In genomic region chr2:238154570-238154969, GRCh38 we compare ENCODE assay signal across 21 cellular contexts. TPM values are rescaled to one million over a fixed set of nuclear protein-coding genes. Genes with fewer than 3 reads are reported as not detected.
DNase-seq lines count a peak whose midpoint lies in the region; ATAC-seq, FAIRE-seq and TF ChIP-seq lines count a peak whose summit lies in the region.
"Had no signal": no experiment of that assay in that cellular context is flagged by ENCODE, and none has a peak within 500 bp of the region (broad histone marks: within the 10 kb centered on the region; RNA-seq: fewer than 3 reads in every experiment).

No MANE protein-coding gene starts in this region.

- H3K36me3 ChIP-seq in IMR-90 (ENCODE audit: control insufficient read depth, insufficient read depth, low read length), result no peaks in the 10 kb centered on the region
- H3K36me3 ChIP-seq in kidney (ENCODE audit: control insufficient read depth in 1 of 2, insufficient read depth in 2 of 2, low read length in 2 of 2), result no peaks in the 10 kb centered on the region
- no peaks in the 10 kb centered on the region for H3K36me3 ChIP-seq in neuronal stem cell (replicated peaks in 1 of 2; ENCODE audit: control insufficient read depth in 2 of 2, insufficient read depth in 2 of 2, low read length in 2 of 2)
- H3K36me3 ChIP-seq: BLaER1 had no signal

- H2BK15ac ChIP-seq in IMR-90 (ENCODE audit: low read depth, low read length) (peak overlapping the region; percentile 13; the same call in 1 of the 3 replicates), neuronal stem cell (ENCODE audit: low read length) (no peak overlapping the region)

- H3K23ac ChIP-seq in IMR-90 (ENCODE audit: low read depth, low read length) (no peak overlapping the region), neuronal stem cell (ENCODE audit: low read depth, low read length, poor library complexity) (no peak overlapping the region)

- in situ Hi-C loops in IMR-90 (cut with MboI; ENCODE audit: low sequenced_read_pairs), result no loop called here

- H2BK12ac ChIP-seq in neuronal stem cell (ENCODE audit: low read length), result peak overlapping the region; percentile 94

- intact Hi-C loops in IMR-90 (cut with micrococcal nuclease), result no loop called here
- intact Hi-C loops in kidney (cut with DNase I), result no loop called here

- H3K27me3 ChIP-seq in IMR-90 (ENCODE audit: control insufficient read depth, insufficient read depth, low read length), result no peaks in the 10 kb centered on the region
- H3K27me3 ChIP-seq in neuronal stem cell (ENCODE audit: control insufficient read depth in 3 of 3, insufficient read depth in 3 of 3, low read depth in 1 of 3, low read length in 3 of 3), result peaks cover 4 to 20% (median 13%) of the 10 kb centered on the region in 3 experiments

- no TSS peak for BruUV-seq in IMR-90 (replicated peaks; lab: Mats Ljungman, UMichigan)

- dilution Hi-C loops in IMR-90 (cut with HindIII; ENCODE audit: low sequenced_read_pairs, unreplicated experiment), result no loop called here

- 97% methylated on average over 7 of the region's 10 CpGs; no CpG with 5 or more reads in 1 of the 2 experiments for WGBS in IMR-90 (ENCODE audit: extremely low coverage in 2 of 2, insufficient read length in 1 of 2), 2 experiments
- WGBS in neuronal stem cell (ENCODE audit: extremely low coverage in 2 of 2, insufficient read length in 2 of 2, insufficient replicate concordance in 1 of 2), 2 donors, result no CpG with 5 or more reads among the region's 10 CpGs

- no peak overlapping the region; a peak in 2 of 4 replicates for H4K8ac ChIP-seq in IMR-90 (ENCODE audit: low read depth in 2 of 2, low read length in 2 of 2)
- H4K8ac ChIP-seq in neuronal stem cell (ENCODE audit: low read depth, low read length), result no peak overlapping the region

- H2AK9ac ChIP-seq in IMR-90 (replicated peaks; ENCODE audit: low read depth, low read length, poor library complexity), result peak overlapping the region; percentile 59

- TF ChIP-seq CTCF in IMR-90 (conservative IDR thresholded peaks at IDR 0.05; ENCODE audit: low read depth, low read length) (no peak), kidney (IDR thresholded peaks at IDR 0.05; ENCODE audit: borderline replicate concordance, extremely low read depth, insufficient read depth) (no peak)

- H3K56ac ChIP-seq in IMR-90 (ENCODE audit: extremely low read depth, insufficient read depth, low read length), result no peak overlapping the region

- no peak for TF ChIP-seq POLR2A in IMR-90 (IDR thresholded peaks at IDR 0.05; ENCODE audit: low read depth, low read length)

- H3K4me3 ChIP-seq in IMR-90 (ENCODE audit: insufficient read depth, low read depth, low read length) (no peak overlapping the region), kidney (ENCODE audit: low read length in 2 of 2) (no peak overlapping the region), neuronal stem cell (ENCODE audit: low read length in 2 of 2) (no peak overlapping the region)
- H3K4me3 ChIP-seq: BLaER1 had no signal

- H3K14ac ChIP-seq in IMR-90 (replicated peaks; ENCODE audit: low read depth, low read length) (no peak overlapping the region), neuronal stem cell (ENCODE audit: low read length) (no peak overlapping the region)

- H3K9ac ChIP-seq in IMR-90 (ENCODE audit: low read depth, low read length), result no peak overlapping the region
- H3K9ac ChIP-seq in kidney (ENCODE audit: low read length in 2 of 2), result no peak overlapping the region
- no peak overlapping the region for H3K9ac ChIP-seq in neuronal stem cell (ENCODE audit: low read depth, low read length, poor library complexity)
- H3K9ac ChIP-seq: BLaER1 had no signal

- ATAC-seq in IMR-90 (ENCODE audit: low read depth) (no peak), HG03354 (IDR thresholded peaks at IDR 0.05; ENCODE audit: poor library complexity, severe bottlenecking, unreplicated experiment) (no peak), GM19395 (IDR thresholded peaks at IDR 0.05; ENCODE audit: unreplicated experiment) (no peak)
- ATAC-seq: HCT116, HepG2 had no signal

- H4K91ac ChIP-seq in IMR-90 (ENCODE audit: insufficient read depth, low read depth, low read length), result no peak overlapping the region
- H4K91ac ChIP-seq in neuronal stem cell (ENCODE audit: low read depth, low read length, poor library complexity), result no peak overlapping the region

- H3K4ac ChIP-seq in IMR-90 (ENCODE audit: low read depth, low read length) (no peak overlapping the region), neuronal stem cell (ENCODE audit: low read length) (peak overlapping the region; percentile 93)

- POLR2A ChIA-PET in IMR-90 (lab: Charles Lee; ENCODE audit: unreplicated experiment), result no interaction called here

- peaks cover 11% of the 10 kb centered on the region for H3K4me1 ChIP-seq in IMR-90 (ENCODE audit: control insufficient read depth, insufficient read depth, low read length)
- no peaks in the 10 kb centered on the region for H3K4me1 ChIP-seq in kidney (ENCODE audit: control insufficient read depth in 1 of 2, insufficient read depth in 1 of 2, low read depth in 1 of 2, low read length in 2 of 2)
- peaks cover 9 to 14% of the 10 kb centered on the region in 2 donors for H3K4me1 ChIP-seq in neuronal stem cell (ENCODE audit: control insufficient read depth in 2 of 2, insufficient read depth in 1 of 2, low read depth in 1 of 2, low read length in 2 of 2)

- no peak overlapping the region for H2BK20ac ChIP-seq in IMR-90 (ENCODE audit: low read depth, low read length)

- TF ChIP-seq RAD21 in IMR-90 (IDR thresholded peaks at IDR 0.05; ENCODE audit: low read length), result no peak

- CTCF ChIA-PET in IMR-90 (lab: Yijun Ruan, JAX), result no interaction called here

- H3K27ac ChIP-seq in IMR-90 (ENCODE audit: insufficient read depth, low read length) (no peak overlapping the region), kidney (ENCODE audit: low read depth in 2 of 2, low read length in 2 of 2) (no peak overlapping the region), neuronal stem cell (replicated peaks; ENCODE audit: low read length) (no peak overlapping the region)
- H3K27ac ChIP-seq: BLaER1 had no signal

- H3K18ac ChIP-seq in IMR-90 (ENCODE audit: low read depth, low read length) (no peak overlapping the region), neuronal stem cell (ENCODE audit: low read length) (peak overlapping the region; percentile 65)

- H4K5ac ChIP-seq in IMR-90 (ENCODE audit: low read depth, low read length), result no peak overlapping the region

- no peak overlapping the region for H3K4me2 ChIP-seq in IMR-90 (ENCODE audit: low read depth, low read length)
- H3K4me2 ChIP-seq in neuronal stem cell (ENCODE audit: insufficient read depth, low read length, poor library complexity, severe bottlenecking), result no peak overlapping the region

- FAIRE-seq in kidney (lab: Jason Lieb, UNC) (no peak), urothelium cell line (lab: Jason Lieb, UNC) (peak; percentile 13)
- FAIRE-seq: A204.1, GM12892, GM18507, HepG2 had no signal

- H2AFZ ChIP-seq in IMR-90 (replicated peaks; ENCODE audit: low read length, poor library complexity) (peak overlapping the region; percentile 60), neuronal stem cell (ENCODE audit: low read length) (no peak overlapping the region)

- DNase-seq in IMR-90, result no peak
- peak; percentile 63 for DNase-seq in kidney
- DNase-seq in neuronal stem cell (ENCODE audit: low spot score), result no peak
- DNase-seq in urothelium cell line (ENCODE audit: low spot score), result no peak
- DNase-seq in anterior cingulate cortex (lab: John Stamatoyannopoulos, UW), result no peak
- DNase-seq: CD4-positive, alpha-beta memory T cell; DMS153; DMS79; GDM1; GOT3; H7; HFFc6 had no signal

- no peaks in the 10 kb centered on the region for H3K9me3 ChIP-seq in IMR-90 (ENCODE audit: control insufficient read depth, insufficient read depth, low read length)
- no peaks in the 10 kb centered on the region for H3K9me3 ChIP-seq in kidney (ENCODE audit: control insufficient read depth in 1 of 2, low read length in 2 of 2)
- peaks cover 0 to 8% of the 10 kb centered on the region in 2 donors for H3K9me3 ChIP-seq in neuronal stem cell (replicated peaks in 1 of 2; ENCODE audit: control insufficient read depth in 2 of 2, insufficient read depth in 1 of 2, low read depth in 1 of 2, low read length in 2 of 2)
- H3K9me3 ChIP-seq: BLaER1 had no signal

- 0 out of 2 replicates have a peak, but pooled peaks cover 7% of the 10 kb centered on the region for H3K9me1 ChIP-seq in IMR-90 (ENCODE audit: insufficient read depth, low read length)

- H2BK5ac ChIP-seq in IMR-90 (ENCODE audit: low read depth, low read length, poor library complexity, severe bottlenecking), result no peak overlapping the region
- H2BK5ac ChIP-seq in neuronal stem cell (ENCODE audit: low read length), result no peak overlapping the region

- H2BK120ac ChIP-seq in IMR-90 (ENCODE audit: low read depth, low read length), result peak overlapping the region; percentile 34; the same call in 1 of the 2 replicates
- H2BK120ac ChIP-seq in neuronal stem cell (ENCODE audit: low read depth, low read length), result peak overlapping the region; percentile 72

- H3K79me1 ChIP-seq in IMR-90 (ENCODE audit: low read depth in 1 of 2, low read length in 2 of 2) (no peaks in the 10 kb centered on the region; a peak in 1 of 4 replicates), neuronal stem cell (ENCODE audit: low read depth, low read length) (peaks cover 2% of the 10 kb centered on the region)

- H2AK5ac ChIP-seq in IMR-90 (ENCODE audit: low read depth, low read length) (peak overlapping the region; percentile 81), neuronal stem cell (ENCODE audit: low read depth, low read length) (no peak overlapping the region)

- H4K20me1 ChIP-seq in IMR-90 (ENCODE audit: insufficient read depth, low read length), result no peaks in the 10 kb centered on the region

RNA-seq across cellular contexts. Expression of gene ERFE, which starts 4.2 kb away (rescaled TPM):
- total RNA-seq in IMR-90 (2012; rRNA removed) (0.56 and 1.3 TPM in 2 replicates), kidney (61.4 TPM)
- polyA plus RNA-seq in IMR-90 (2012; rRNA removed) (3.5 and 3.8 TPM in 2 replicates), kidney (ENCODE audit: insufficient read depth, low read depth, low replicate concordance) (1.6 TPM)
- polyA plus RNA-seq in IMR-90 (2012; cell fraction: cytosol; rRNA removed), result 1.3 and 5.0 TPM in 2 replicates
- polyA plus RNA-seq in IMR-90 (2012; cell fraction: nucleus; rRNA removed; ENCODE audit: low replicate concordance), result 6.8 and 8.6 TPM in 2 replicates
- 0.43 TPM for polyA plus RNA-seq in neuronal stem cell (2013, experiment 1 of 2)
- polyA plus RNA-seq in neuronal stem cell (2013, experiment 2 of 2), result 0.37 TPM
- total RNA-seq: CD4-positive, alpha-beta memory T cell; HepG2 had no signal
- polyA plus RNA-seq: CD14-positive monocyte; CD4-positive, alpha-beta memory T cell had no signal

RNA-seq across cellular contexts. Expression of gene KLHL30, which starts 16.1 kb away (rescaled TPM):
- total RNA-seq in IMR-90 (2012; rRNA removed), result under 0.01 TPM in 1 of 2 replicates, not detected in the other
- polyA plus RNA-seq in IMR-90 (2012; rRNA removed), result 0.03 TPM in 2 replicates
- 0.02 and 0.08 TPM in 2 replicates for polyA plus RNA-seq in IMR-90 (2012; cell fraction: cytosol; rRNA removed)
- polyA plus RNA-seq in IMR-90 (2012; cell fraction: nucleus; rRNA removed; ENCODE audit: low replicate concordance), result 0.06 and 0.14 TPM in 2 replicates
- total RNA-seq in kidney, result 5.7 TPM
- 0.24 TPM for polyA plus RNA-seq in kidney (ENCODE audit: insufficient read depth, low read depth, low replicate concordance)
- polyA plus RNA-seq in neuronal stem cell (2013, experiment 1 of 2), result 0.06 TPM
- polyA plus RNA-seq in neuronal stem cell (2013, experiment 2 of 2), result 0.07 TPM
- total RNA-seq: CD4-positive, alpha-beta memory T cell; HepG2 had no signal
- polyA plus RNA-seq: CD4-positive, alpha-beta memory T cell had no signal

RNA-seq across cellular contexts. Expression of gene ILKAP, which starts 48.9 kb away (rescaled TPM):
- total RNA-seq in IMR-90 (2012; rRNA removed) (13.3 and 15.3 TPM in 2 replicates), kidney (47.7 TPM)
- polyA plus RNA-seq in IMR-90 (2012; rRNA removed) (44.2 and 44.4 TPM in 2 replicates), kidney (ENCODE audit: insufficient read depth, low read depth, low replicate concordance) (38.4 TPM)
- 23.3 and 46.0 TPM in 2 replicates for polyA plus RNA-seq in IMR-90 (2012; cell fraction: cytosol; rRNA removed)
- polyA plus RNA-seq in IMR-90 (2012; cell fraction: nucleus; rRNA removed; ENCODE audit: low replicate concordance), result 79.8 and 140 TPM in 2 replicates
- polyA plus RNA-seq in neuronal stem cell (2013, experiment 1 of 2), result 21.1 TPM
- 19.3 TPM for polyA plus RNA-seq in neuronal stem cell (2013, experiment 2 of 2)

RNA-seq across cellular contexts. Expression of gene ESPNL, which starts 54.4 kb away (rescaled TPM):
- total RNA-seq in IMR-90 (2012; rRNA removed) (1.4 and 2.0 TPM in 2 replicates), kidney (2.7 TPM)
- polyA plus RNA-seq in IMR-90 (2012; rRNA removed) (2.0 and 2.6 TPM in 2 replicates), kidney (ENCODE audit: insufficient read depth, low read depth, low replicate concordance) (0.28 TPM)
- 3.2 and 3.7 TPM in 2 replicates for polyA plus RNA-seq in IMR-90 (2012; cell fraction: cytosol; rRNA removed)
- polyA plus RNA-seq in IMR-90 (2012; cell fraction: nucleus; rRNA removed; ENCODE audit: low replicate concordance), result 2.9 and 9.5 TPM in 2 replicates
- polyA plus RNA-seq in neuronal stem cell (2013, experiment 1 of 2), result 0.45 TPM
- 0.46 TPM for polyA plus RNA-seq in neuronal stem cell (2013, experiment 2 of 2)
- polyA plus RNA-seq: CD14-positive monocyte; CD4-positive, alpha-beta memory T cell had no signal

Comparison
In these comparisons a context has a peak if more than half of its experiments do, and no peak if none do; other contexts are left out.
1. RNA of gene ERFE, which starts 4.2 kb away (total RNA-seq): 61.4 TPM in kidney (single experiment); 0.56 to 1.3 TPM in IMR-90; every median in the first group is over 10 times any median in the second.